2 cellular contexts compared by ENCODE assay signal in the genomic region with DNA sequence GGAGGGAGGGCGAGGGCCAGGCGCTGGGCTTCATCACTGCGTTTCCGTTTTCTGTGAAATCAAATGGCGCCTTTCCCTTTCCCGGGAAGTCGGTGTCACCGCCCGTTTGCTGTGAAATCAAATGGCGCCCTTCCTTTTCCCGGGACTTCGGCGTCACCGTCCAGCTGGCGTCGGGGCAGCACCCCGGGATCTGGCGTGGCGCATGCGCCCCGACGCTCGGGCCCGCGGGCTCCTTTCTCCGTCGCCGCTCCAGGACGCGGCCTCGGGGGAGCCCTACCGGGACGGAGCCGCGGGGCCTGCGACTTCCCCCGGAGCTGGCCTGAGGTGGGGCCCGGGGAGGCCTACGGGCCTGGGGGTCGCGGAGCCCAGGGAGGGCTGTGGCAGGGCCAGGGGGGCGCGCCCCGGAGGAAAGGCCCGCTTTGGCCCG.
TF ChIP-seq lines count a peak whose summit lies in the region.

Gene FAM228A, plus strand, starts transcription at position 203 of the 427 bp plus-strand sequence. CDS start 428 bp downstream, outside the sequence.

TF ChIP-seq in SK-N-SH treated with all-trans-retinoic acid at 6 μM for 48 hours, 23 proteins besides CTCF, POLR2A, EP300 and RAD21 (continued from another document):
- TF ChIP-seq OSR1 (CRISPR knock-in tag; IDR thresholded peaks at IDR 0.05) (no peak), PPARA (CRISPR knock-in tag; IDR thresholded peaks at IDR 0.05; ENCODE audit: borderline replicate concordance) (no peak), SNAI2 (CRISPR knock-in tag; IDR thresholded peaks at IDR 0.05) (no peak), ZFP30 (CRISPR knock-in tag; IDR thresholded peaks at IDR 0.05) (no peak), ZFP3 (CRISPR knock-in tag; IDR thresholded peaks at IDR 0.05) (no peak), RARB (CRISPR knock-in tag; IDR thresholded peaks at IDR 0.05) (no peak), GLIS3 (CRISPR knock-in tag; IDR thresholded peaks at IDR 0.05) (no peak), TOX (CRISPR knock-in tag; IDR thresholded peaks at IDR 0.05; ENCODE audit: borderline replicate concordance) (no peak), ZC3H10 (CRISPR knock-in tag; IDR thresholded peaks at IDR 0.05) (no peak), ISL1 (CRISPR knock-in tag; IDR thresholded peaks at IDR 0.05) (no peak), TSHZ2 (CRISPR knock-in tag; IDR thresholded peaks at IDR 0.05) (no peak), ARNTL (CRISPR knock-in tag; IDR thresholded peaks at IDR 0.05; ENCODE audit: borderline replicate concordance, low read depth) (no peak), ESRRG (CRISPR knock-in tag; IDR thresholded peaks at IDR 0.05) (no peak), ZNF8 (CRISPR knock-in tag; IDR thresholded peaks at IDR 0.05) (no peak), ZNF565 (CRISPR knock-in tag; conservative IDR thresholded peaks at IDR 0.05; ENCODE audit: low read depth) (no peak)
- TF ChIP-seq, protein P1, sequence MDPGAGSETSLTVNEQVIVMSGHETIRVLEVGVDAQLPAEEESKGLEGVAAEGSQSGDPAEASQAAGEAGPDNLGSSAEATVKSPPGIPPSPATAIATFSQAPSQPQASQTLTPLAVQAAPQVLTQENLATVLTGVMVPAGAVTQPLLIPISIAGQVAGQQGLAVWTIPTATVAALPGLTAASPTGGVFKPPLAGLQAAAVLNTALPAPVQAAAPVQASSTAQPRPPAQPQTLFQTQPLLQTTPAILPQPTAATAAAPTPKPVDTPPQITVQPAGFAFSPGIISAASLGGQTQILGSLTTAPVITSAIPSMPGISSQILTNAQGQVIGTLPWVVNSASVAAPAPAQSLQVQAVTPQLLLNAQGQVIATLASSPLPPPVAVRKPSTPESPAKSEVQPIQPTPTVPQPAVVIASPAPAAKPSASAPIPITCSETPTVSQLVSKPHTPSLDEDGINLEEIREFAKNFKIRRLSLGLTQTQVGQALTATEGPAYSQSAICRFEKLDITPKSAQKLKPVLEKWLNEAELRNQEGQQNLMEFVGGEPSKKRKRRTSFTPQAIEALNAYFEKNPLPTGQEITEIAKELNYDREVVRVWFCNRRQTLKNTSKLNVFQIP (CRISPR knock-in tag; IDR thresholded peaks at IDR 0.05; ENCODE audit: borderline replicate concordance, low read depth) = no peak
- TF ChIP-seq, protein P2, sequence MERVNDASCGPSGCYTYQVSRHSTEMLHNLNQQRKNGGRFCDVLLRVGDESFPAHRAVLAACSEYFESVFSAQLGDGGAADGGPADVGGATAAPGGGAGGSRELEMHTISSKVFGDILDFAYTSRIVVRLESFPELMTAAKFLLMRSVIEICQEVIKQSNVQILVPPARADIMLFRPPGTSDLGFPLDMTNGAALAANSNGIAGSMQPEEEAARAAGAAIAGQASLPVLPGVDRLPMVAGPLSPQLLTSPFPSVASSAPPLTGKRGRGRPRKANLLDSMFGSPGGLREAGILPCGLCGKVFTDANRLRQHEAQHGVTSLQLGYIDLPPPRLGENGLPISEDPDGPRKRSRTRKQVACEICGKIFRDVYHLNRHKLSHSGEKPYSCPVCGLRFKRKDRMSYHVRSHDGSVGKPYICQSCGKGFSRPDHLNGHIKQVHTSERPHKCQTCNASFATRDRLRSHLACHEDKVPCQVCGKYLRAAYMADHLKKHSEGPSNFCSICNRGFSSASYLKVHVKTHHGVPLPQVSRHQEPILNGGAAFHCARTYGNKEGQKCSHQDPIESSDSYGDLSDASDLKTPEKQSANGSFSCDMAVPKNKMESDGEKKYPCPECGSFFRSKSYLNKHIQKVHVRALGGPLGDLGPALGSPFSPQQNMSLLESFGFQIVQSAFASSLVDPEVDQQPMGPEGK (CRISPR knock-in tag; IDR thresholded peaks at IDR 0.05; ENCODE audit: borderline replicate concordance) = no peak
- TF ChIP-seq, protein P3, sequence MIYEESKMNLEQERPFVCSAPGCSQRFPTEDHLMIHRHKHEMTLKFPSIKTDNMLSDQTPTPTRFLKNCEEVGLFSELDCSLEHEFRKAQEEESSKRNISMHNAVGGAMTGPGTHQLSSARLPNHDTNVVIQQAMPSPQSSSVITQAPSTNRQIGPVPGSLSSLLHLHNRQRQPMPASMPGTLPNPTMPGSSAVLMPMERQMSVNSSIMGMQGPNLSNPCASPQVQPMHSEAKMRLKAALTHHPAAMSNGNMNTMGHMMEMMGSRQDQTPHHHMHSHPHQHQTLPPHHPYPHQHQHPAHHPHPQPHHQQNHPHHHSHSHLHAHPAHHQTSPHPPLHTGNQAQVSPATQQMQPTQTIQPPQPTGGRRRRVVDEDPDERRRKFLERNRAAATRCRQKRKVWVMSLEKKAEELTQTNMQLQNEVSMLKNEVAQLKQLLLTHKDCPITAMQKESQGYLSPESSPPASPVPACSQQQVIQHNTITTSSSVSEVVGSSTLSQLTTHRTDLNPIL (CRISPR knock-in tag; IDR thresholded peaks at IDR 0.05; ENCODE audit: low read depth) = no peak

TF ChIP-seq in K562, 482 proteins besides CTCF, POLR2A, EP300 and RAD21 (continued from another document):
- TF ChIP-seq, protein P4, sequence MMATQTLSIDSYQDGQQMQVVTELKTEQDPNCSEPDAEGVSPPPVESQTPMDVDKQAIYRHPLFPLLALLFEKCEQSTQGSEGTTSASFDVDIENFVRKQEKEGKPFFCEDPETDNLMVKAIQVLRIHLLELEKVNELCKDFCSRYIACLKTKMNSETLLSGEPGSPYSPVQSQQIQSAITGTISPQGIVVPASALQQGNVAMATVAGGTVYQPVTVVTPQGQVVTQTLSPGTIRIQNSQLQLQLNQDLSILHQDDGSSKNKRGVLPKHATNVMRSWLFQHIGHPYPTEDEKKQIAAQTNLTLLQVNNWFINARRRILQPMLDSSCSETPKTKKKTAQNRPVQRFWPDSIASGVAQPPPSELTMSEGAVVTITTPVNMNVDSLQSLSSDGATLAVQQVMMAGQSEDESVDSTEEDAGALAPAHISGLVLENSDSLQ (IDR thresholded peaks at IDR 0.05) = no peak
- TF ChIP-seq, protein P5, sequence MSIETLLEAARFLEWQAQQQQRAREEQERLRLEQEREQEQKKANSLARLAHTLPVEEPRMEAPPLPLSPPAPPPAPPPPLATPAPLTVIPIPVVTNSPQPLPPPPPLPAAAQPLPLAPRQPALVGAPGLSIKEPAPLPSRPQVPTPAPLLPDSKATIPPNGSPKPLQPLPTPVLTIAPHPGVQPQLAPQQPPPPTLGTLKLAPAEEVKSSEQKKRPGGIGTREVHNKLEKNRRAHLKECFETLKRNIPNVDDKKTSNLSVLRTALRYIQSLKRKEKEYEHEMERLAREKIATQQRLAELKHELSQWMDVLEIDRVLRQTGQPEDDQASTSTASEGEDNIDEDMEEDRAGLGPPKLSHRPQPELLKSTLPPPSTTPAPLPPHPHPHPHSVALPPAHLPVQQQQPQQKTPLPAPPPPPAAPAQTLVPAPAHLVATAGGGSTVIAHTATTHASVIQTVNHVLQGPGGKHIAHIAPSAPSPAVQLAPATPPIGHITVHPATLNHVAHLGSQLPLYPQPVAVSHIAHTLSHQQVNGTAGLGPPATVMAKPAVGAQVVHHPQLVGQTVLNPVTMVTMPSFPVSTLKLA (conservative IDR thresholded peaks at IDR 0.05) = no peak
TF ChIP-seq in K562: peak in this region for 0.
